Comparison of ENCODE assay signal across 21 cellular contexts in the genomic region with DNA sequence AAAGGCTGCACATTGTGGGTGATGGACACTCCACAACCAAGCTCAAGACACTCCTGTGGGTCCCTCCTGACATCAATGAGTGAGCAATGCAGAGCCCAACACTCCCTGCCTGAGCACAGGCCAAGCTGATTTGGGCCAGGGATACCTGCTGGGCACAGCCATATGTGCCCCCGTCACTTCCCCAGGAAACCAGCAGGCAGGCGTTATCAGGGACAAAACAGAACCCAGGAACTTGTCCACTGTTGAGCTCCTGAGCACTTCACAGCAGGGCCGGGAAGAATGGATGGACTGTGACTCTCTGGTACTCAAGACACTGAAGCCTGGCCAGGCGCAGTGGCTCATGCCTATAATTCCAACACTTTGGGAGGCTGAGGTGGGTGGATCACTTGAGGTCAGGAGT.
"Had no signal": no experiment of that assay in that cellular context is flagged by ENCODE, and none has a peak within 500 bp of the region (broad histone marks: within the 10 kb centered on the region; RNA-seq: fewer than 3 reads in every experiment).

No MANE protein-coding gene starts in this region.

- H3K27ac ChIP-seq: breast epithelium, SJCRH30 had no signal

- H3K4me3 ChIP-seq: breast epithelium, MG63, SJCRH30 had no signal

- DNase-seq: activated CD4-positive, alpha-beta T cell treated with anti-CD3 and anti-CD28 coated beads for 4 hours; activated CD8-positive, alpha-beta memory T cell treated with anti-CD3 and anti-CD28 coated beads, Interleukin-2, amount 50 U/mL, for 4 hours; activated CD8-positive, alpha-beta T cell treated with anti-CD3 and anti-CD28 coated beads for 36 hours; aorta; caudate nucleus; MV-4-11; NCI-H1092 treated with DMSO at 0.1 percent for 48 hours; NCI-H1417 treated with DMSO at 0.1 percent for 48 hours; NCI-H1694; NCI-H2029; NCI-H2107; NCI-H2171 treated with DMSO at 0.1 percent for 48 hours; NCI-H526 treated with DMSO at 0.1 percent for 48 hours; NCI-H82; Right ventricle myocardium superior; SJCRH30; SW 1271 had no signal

- H3K27me3 ChIP-seq: breast epithelium, MG63, SJCRH30 had no signal

- ATAC-seq: activated CD4-positive, CD25-positive, alpha-beta regulatory T cell treated with anti-CD3 and anti-CD28 coated beads, Interleukin-2, amount 50 U/mL, for 24 hours; activated CD8-positive, alpha-beta T cell treated with anti-CD3 and anti-CD28 coated beads for 36 hours; SK-N-SH treated with all-trans-retinoic acid at 6 μM for 48 hours had no signal

- H3K9me3 ChIP-seq: breast epithelium, SJCRH30 had no signal

- H3K4me1 ChIP-seq: breast epithelium had no signal

- H3K36me3 ChIP-seq: breast epithelium, MG63, SJCRH30 had no signal
